ENCODE assay signal across 1 cellular context in genomic region chr2:126945118-126945517, GRCh38.
TF ChIP-seq lines count a peak whose summit lies in the region.

No MANE protein-coding gene starts in this region.

TF ChIP-seq in HepG2, 621 proteins besides CTCF, POLR2A, EP300 and RAD21 (continued from another document):
- TF ChIP-seq LCORL (IDR thresholded peaks at IDR 0.05) (peak; percentile 64; the same call in 1 of the 2 replicates), LCORL (CRISPR knock-in tag; IDR thresholded peaks at IDR 0.05) (no peak)
